Comparison of ENCODE assay signal across 21 cellular contexts in the genomic region with DNA sequence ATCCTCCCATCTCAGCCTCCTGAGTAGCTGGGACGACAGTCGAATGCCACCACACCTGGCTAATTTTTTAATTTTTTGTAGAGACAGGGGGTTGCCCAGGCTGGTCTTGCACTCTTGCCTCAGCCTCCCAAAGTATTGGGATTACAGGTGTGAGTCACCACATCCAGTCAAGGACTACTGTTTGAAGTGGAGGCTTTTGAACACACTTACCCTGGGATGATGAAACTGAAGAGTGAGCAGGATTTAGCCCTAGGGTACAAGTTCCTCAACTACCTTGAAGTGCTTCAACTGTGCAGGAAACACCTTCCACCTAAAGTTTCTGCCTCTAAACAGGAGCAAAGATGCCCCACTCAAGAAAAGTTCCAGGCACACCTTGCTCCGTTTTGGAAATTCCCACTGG. TPM values are rescaled to one million over a fixed set of nuclear protein-coding genes. Genes with fewer than 3 reads are reported as not detected.
DNase-seq lines count a peak whose midpoint lies in the region; ATAC-seq, FAIRE-seq and TF ChIP-seq lines count a peak whose summit lies in the region.
"Had no signal": no experiment of that assay in that cellular context is flagged by ENCODE, and none has a peak within 500 bp of the region (broad histone marks: within the 10 kb centered on the region; RNA-seq: fewer than 3 reads in every experiment).

No MANE protein-coding gene starts in this region.

- H3K27me3 ChIP-seq in HepG2 (ENCODE audit: control insufficient read depth in 1 of 2, insufficient read depth in 2 of 2, low read length in 2 of 2) = 0 out of 5 replicates have a peak, but pooled peaks cover 0 to 2% of the 10 kb centered on the region in 2 experiments
- no peaks in the 10 kb centered on the region for H3K27me3 ChIP-seq in right lobe of liver
- H3K27me3 ChIP-seq in mammary epithelial cell (ENCODE audit: insufficient read depth, low read length) = no peaks in the 10 kb centered on the region
- no peaks in the 10 kb centered on the region for H3K27me3 ChIP-seq in lung (ENCODE audit: control insufficient read depth, insufficient read depth)
- no peaks in the 10 kb centered on the region for H3K27me3 ChIP-seq in GM23248 (replicated peaks; ENCODE audit: insufficient read depth)

- H4K20me1 ChIP-seq in HepG2 (ENCODE audit: insufficient read depth, low read length) (no peaks in the 10 kb centered on the region), mammary epithelial cell (ENCODE audit: insufficient read depth, low read length) (no peaks in the 10 kb centered on the region), GM23248 (ENCODE audit: insufficient read depth) (no peaks in the 10 kb centered on the region)

- FAIRE-seq in HepG2 (lab: Jason Lieb, UNC) = no peak
- FAIRE-seq: A549, GM12878 had no signal

- DNase-seq in HepG2 (ENCODE audit: low spot score) = no peak
- DNase-seq in right lobe of liver = no peak
- DNase-seq in mammary epithelial cell = peak; percentile 50
- DNase-seq in lung (ENCODE audit: low spot score) = peak; percentile 54
- DNase-seq in cortex of kidney (lab: John Stamatoyannopoulos, UW) = no peak
- no peak for DNase-seq in GM23248
- no peak for DNase-seq in stimulated activated CD4-positive, alpha-beta T cell treated with anti-CD3 and anti-CD28 coated beads, Interleukin-12 subunit alpha, Interleukin-12 subunit beta, amount 100 ng/mL, for 4 hours
- DNase-seq: Caco-2; CD4-positive, alpha-beta T cell; Karpas-422; MM.1S; NCI-H1092; NCI-H2081; NCI-H510A; NCI-H748 treated with DMSO at 0.1 percent for 48 hours; NK-92 treated with Interleukin-12 subunit alpha and Interleukin-12 subunit beta, amount 100 ng/mL, for 24 hours; SHP77 treated with DMSO at 0.1 percent for 48 hours had no signal

- H3K4me2 ChIP-seq in HepG2 (ENCODE audit: low read depth, low read length) (no peak overlapping the region), mammary epithelial cell (ENCODE audit: insufficient read depth, low read depth, low read length) (no peak overlapping the region), GM23248 (ENCODE audit: unreplicated experiment) (no peak overlapping the region)
- H3K4me2 ChIP-seq: A549 had no signal

- 38% methylated on average over 3 of the region's 3 CpGs for WGBS in HepG2 (ENCODE audit: low lambda C conversion rate)
- 63% methylated on average over 3 of the region's 3 CpGs for WGBS in right lobe of liver (ENCODE audit: insufficient coverage, low coverage, low lambda C conversion rate, missing lambda C conversion rate)
- 90% methylated on average over 3 of the region's 3 CpGs for WGBS in mammary epithelial cell (ENCODE audit: low coverage, missing lambda C conversion rate)
- 76 to 93% methylated on average over 3 of the region's 3 CpGs for WGBS in lung, 2 donors
- 92 to 98% methylated on average over 3 of the region's 3 CpGs for WGBS in GM23248 (ENCODE audit: low coverage in 1 of 2, low lambda C conversion rate in 2 of 2, missing lambda C conversion rate in 2 of 2), 2 experiments

- H3K4me1 ChIP-seq in HepG2 (ENCODE audit: insufficient read depth, low read length) (peaks cover 35% of the 10 kb centered on the region), right lobe of liver (peaks cover 0 to 3% (median 0%) of the 10 kb centered on the region in 4 donors), mammary epithelial cell (ENCODE audit: insufficient read depth, low read length) (peaks cover 3% of the 10 kb centered on the region), lung (ENCODE audit: control insufficient read depth in 2 of 2, insufficient read depth in 2 of 2, low read length in 2 of 2) (peaks cover 0 to 2% of the 10 kb centered on the region in 2 donors), GM23248 (ENCODE audit: insufficient read depth) (peaks cover 10% of the 10 kb centered on the region)

- H3F3A ChIP-seq in GM23248 (ENCODE audit: insufficient read depth) = no peaks in the 10 kb centered on the region

- no peaks in the 10 kb centered on the region for H3K79me2 ChIP-seq in HepG2 (ENCODE audit: insufficient read depth, low read length)
- no peaks in the 10 kb centered on the region for H3K79me2 ChIP-seq in mammary epithelial cell (ENCODE audit: insufficient read depth, low read length)
- H3K79me2 ChIP-seq in GM23248 (ENCODE audit: insufficient read depth) = no peaks in the 10 kb centered on the region

- no peak for TF ChIP-seq RAD21 in HepG2 (CRISPR knock-in tag; IDR thresholded peaks at IDR 0.05)

- H3K36me3 ChIP-seq in HepG2 (replicated peaks in 1 of 2; ENCODE audit: control insufficient read depth in 1 of 2, insufficient read depth in 2 of 2, low read length in 2 of 2) (no peaks in the 10 kb centered on the region), right lobe of liver (no peaks in the 10 kb centered on the region), mammary epithelial cell (ENCODE audit: insufficient read depth, low read length) (no peaks in the 10 kb centered on the region), lung (ENCODE audit: control insufficient read depth in 2 of 2, insufficient read depth in 2 of 2, low read length in 2 of 2) (no peaks in the 10 kb centered on the region), GM23248 (ENCODE audit: low read depth) (no peaks in the 10 kb centered on the region)

- CTCF ChIA-PET in HepG2 (lab: Yijun Ruan, JAX; ENCODE audit: low intra/inter-chr PET ratio, low total read pairs) = no interaction called here
- CTCF ChIA-PET in mammary epithelial cell (lab: Charles Lee; ENCODE audit: low non-redundant PET) = no interaction called here

- H3K9me3 ChIP-seq in HepG2 (ENCODE audit: low read length) (no peaks in the 10 kb centered on the region), right lobe of liver (no peaks in the 10 kb centered on the region), mammary epithelial cell (replicated peaks; ENCODE audit: insufficient read depth, low read length) (no peaks in the 10 kb centered on the region), lung (ENCODE audit: control insufficient read depth in 2 of 2, insufficient read depth in 1 of 2, low read length in 1 of 2) (no peaks in the 10 kb centered on the region), GM23248 (ENCODE audit: low read depth) (no peaks in the 10 kb centered on the region)
- H3K9me3 ChIP-seq: A549, Caco-2 had no signal

- POLR2A ChIA-PET in HepG2 (lab: Yijun Ruan, JAX) = interaction anchor here (0.7 kb wide), 1 partner anchor 9 kb away, joined by 3 read pairs; no protein-coding TSS in a partner anchor

- in situ Hi-C loops in HepG2 (cut with HindIII; ENCODE audit: extremely low pct_ligation_motif_present, low pct_unique_long_range_greater_than_20kb) (no loop called here), mammary epithelial cell (cut with MboI; ENCODE audit: low sequenced_read_pairs in 2 of 2) (no loop called here), GM23248 (cut with MboI) (no loop called here)

- H3K9me2 ChIP-seq in GM23248 (ENCODE audit: insufficient read depth) = no peaks in the 10 kb centered on the region

- TF ChIP-seq POLR2A in HepG2 (IDR thresholded peaks at IDR 0.05; ENCODE audit: insufficient read depth in 1 of 2, low read depth in 2 of 2, low read length in 2 of 2) (no peak), right lobe of liver (IDR thresholded peaks at IDR 0.05) (no peak)

- TF ChIP-seq CTCF in HepG2 (CRISPR knock-in tag; IDR thresholded peaks at IDR 0.05) (no peak), right lobe of liver (IDR thresholded peaks at IDR 0.05) (no peak), mammary epithelial cell (conservative IDR thresholded peaks at IDR 0.05 in 1 of 2, IDR thresholded peaks at IDR 0.05 in 1 of 2; ENCODE audit: extremely low read depth in 1 of 2, insufficient read depth in 1 of 2, low read depth in 1 of 2, low read length in 2 of 2) (no peak), lung (IDR thresholded peaks at IDR 0.05; ENCODE audit: control extremely low read depth, extremely low read depth) (no peak)

- no peak for ATAC-seq in HepG2
- ATAC-seq in right lobe of liver = no peak
- ATAC-seq in lung (ENCODE audit: insufficient read depth, low FRiP score) = peak; percentile 28
- ATAC-seq: A549, GM12878 had no signal

- dilution Hi-C loops in mammary epithelial cell (cut with HindIII; ENCODE audit: low sequenced_read_pairs) = loop anchor here (5.0 kb wide), 1 partner anchor 83 kb away; no protein-coding TSS in a partner anchor

- no peak overlapping the region for H2AFZ ChIP-seq in HepG2 (ENCODE audit: low read length)
- no peak overlapping the region for H2AFZ ChIP-seq in mammary epithelial cell (ENCODE audit: low read depth, low read length)
- H2AFZ ChIP-seq in GM23248 = no peak overlapping the region

- intact Hi-C loops in HepG2 (cut with micrococcal nuclease; ENCODE audit: unreplicated experiment) (no loop called here), right lobe of liver (cut with DNase I) (no loop called here), mammary epithelial cell (cut with micrococcal nuclease) (no loop called here)

- H3K9ac ChIP-seq in HepG2 (ENCODE audit: insufficient read depth, low read depth, low read length) = no peak overlapping the region
- H3K9ac ChIP-seq in mammary epithelial cell (ENCODE audit: insufficient read depth, low read length) = no peak overlapping the region
- no peak overlapping the region for H3K9ac ChIP-seq in GM23248

- BruUV-seq in HepG2 (replicated peaks; lab: Mats Ljungman, UMichigan) = no TSS peak
- no TSS peak for BruUV-seq in mammary epithelial cell (replicated peaks; lab: Mats Ljungman, UMichigan)

- no peak for TF ChIP-seq EP300 in HepG2 (IDR thresholded peaks at IDR 0.05; ENCODE audit: low read depth in 2 of 2, low read length in 2 of 2)
- no peak for TF ChIP-seq EP300 in HepG2 (CRISPR knock-in tag; IDR thresholded peaks at IDR 0.05; ENCODE audit: borderline replicate concordance)

- no peak overlapping the region for H3K4me3 ChIP-seq in HepG2 (replicated peaks in 1 of 3; ENCODE audit: insufficient read depth in 1 of 3, low read depth in 2 of 3, low read length in 3 of 3)
- H3K4me3 ChIP-seq in right lobe of liver = no peak overlapping the region
- no peak overlapping the region for H3K4me3 ChIP-seq in mammary epithelial cell (replicated peaks in 1 of 3; ENCODE audit: insufficient read depth in 1 of 3, low read depth in 2 of 3, low read length in 3 of 3)
- no peak overlapping the region for H3K4me3 ChIP-seq in lung
- H3K4me3 ChIP-seq in GM23248 = no peak overlapping the region
- H3K4me3 ChIP-seq: A549, GM12878 had no signal

- no peak overlapping the region for H3K27ac ChIP-seq in HepG2 (ENCODE audit: extremely low read length, insufficient read depth, low read length)
- H3K27ac ChIP-seq in right lobe of liver = no peak overlapping the region
- H3K27ac ChIP-seq in mammary epithelial cell (ENCODE audit: insufficient read depth, low read depth, low read length) = no peak overlapping the region
- H3K27ac ChIP-seq in lung (ENCODE audit: low read depth in 1 of 2, low read length in 1 of 2) = no peak overlapping the region
- H3K27ac ChIP-seq in GM23248 = no peak overlapping the region
- H3K27ac ChIP-seq: HL-60 had no signal

RNA-seq across cellular contexts. Expression of gene PARD6B, which starts 15.7 kb away (rescaled TPM):
- total RNA-seq in HepG2 (2016; rRNA removed; fragmentation: Illumina TruSeq; extraction: Trizol) = 22.2 and 26.6 TPM in 2 replicates
- 1.9 TPM in 2 replicates for total RNA-seq in HepG2 (2016; cell fraction: cytosol; rRNA removed; fragmentation: Illumina TruSeq; extraction: Trizol; ENCODE audit: low read depth)
- 21.4 and 26.1 TPM in 2 replicates for total RNA-seq in HepG2 (2016; cell fraction: insoluble cytoplasmic fraction; rRNA removed; fragmentation: Illumina TruSeq; extraction: Trizol)
- 10.5 and 11.8 TPM in 2 replicates for total RNA-seq in HepG2 (2016; cell fraction: membrane; rRNA removed; fragmentation: Illumina TruSeq; extraction: Trizol)
- 12.5 and 14.9 TPM in 2 replicates for total RNA-seq in HepG2 (2016; cell fraction: nucleus; rRNA removed; fragmentation: Illumina TruSeq; extraction: Trizol)
- 6.0 and 6.9 TPM in 2 replicates for polyA plus RNA-seq in HepG2 (2011; rRNA removed)
- 2.8 and 4.1 TPM in 2 replicates for polyA plus RNA-seq in HepG2 (2011; cell fraction: cytosol; rRNA removed)
- 2.6 and 3.1 TPM in 2 replicates for polyA plus RNA-seq in HepG2 (2011; cell fraction: nucleus; rRNA removed)
- polyA plus RNA-seq in HepG2 (2012) = 4.6 and 4.9 TPM in 2 replicates
- polyA plus RNA-seq in HepG2 (2016; cell fraction: cytosol; fragmentation: Illumina TruSeq; extraction: Trizol; ENCODE audit: low read depth) = 0.35 and 0.57 TPM in 2 replicates
- 8.8 and 9.1 TPM in 2 replicates for polyA plus RNA-seq in HepG2 (2016; cell fraction: insoluble cytoplasmic fraction; fragmentation: Illumina TruSeq; extraction: Trizol; ENCODE audit: low read depth)
- polyA plus RNA-seq in HepG2 (2016; cell fraction: membrane; fragmentation: Illumina TruSeq; extraction: Trizol; ENCODE audit: low read depth) = 2.6 and 2.7 TPM in 2 replicates
- 13.0 and 13.3 TPM in 2 replicates for polyA plus RNA-seq in HepG2 (2016; cell fraction: nucleus; fragmentation: Illumina TruSeq; extraction: Trizol; ENCODE audit: insufficient read depth, low read depth)
- 3.1 and 8.3 TPM in 2 replicates for polyA minus RNA-seq in HepG2 (2011; rRNA and poly(A)+ RNA removed; ENCODE audit: low replicate concordance)
- polyA minus RNA-seq in HepG2 (2011; cell fraction: cytosol; rRNA and poly(A)+ RNA removed) = 22.0 and 24.4 TPM in 2 replicates
- 10.6 and 14.4 TPM in 2 replicates for polyA minus RNA-seq in HepG2 (2011; cell fraction: nucleus; rRNA and poly(A)+ RNA removed)
- total RNA-seq in right lobe of liver = 10 to 100 TPM in 2 of 6 experiments, 1 to 10 TPM in 4; 6.6 to 11.1 (median 8.5) TPM
- total RNA-seq in mammary epithelial cell = 1 to 10 TPM; 5.6 to 7.7 TPM
- polyA plus RNA-seq in mammary epithelial cell = 1.5 TPM
- 4.8 TPM for polyA minus RNA-seq in mammary epithelial cell
- total RNA-seq in lung = 10 to 100 TPM; 38.1 to 41.8 TPM
- polyA plus RNA-seq in lung = 10 to 100 TPM in 1 of 2 donors, 1 to 10 TPM in 1; 2.0 to 13.4 TPM
- not detected in 2 replicates for total RNA-seq in GM23248 (2014; rRNA removed; shearing (Covaris generic))
- polyA plus RNA-seq in GM23248 (2016; fragmentation: Nextera tagmentation; extraction: Ambion mirVana) = 0.16 and 0.34 TPM in 2 replicates

RNA-seq across cellular contexts. Expression of gene RIPOR3, which starts 24.4 kb away (rescaled TPM):
- not detected in 2 replicates for total RNA-seq in HepG2 (2016; rRNA removed; fragmentation: Illumina TruSeq; extraction: Trizol)
- not detected in 2 replicates for total RNA-seq in HepG2 (2016; cell fraction: cytosol; rRNA removed; fragmentation: Illumina TruSeq; extraction: Trizol; ENCODE audit: low read depth)
- total RNA-seq in HepG2 (2016; cell fraction: insoluble cytoplasmic fraction; rRNA removed; fragmentation: Illumina TruSeq; extraction: Trizol) = not detected in 2 replicates
- not detected in 2 replicates for total RNA-seq in HepG2 (2016; cell fraction: membrane; rRNA removed; fragmentation: Illumina TruSeq; extraction: Trizol)
- total RNA-seq in HepG2 (2016; cell fraction: nucleus; rRNA removed; fragmentation: Illumina TruSeq; extraction: Trizol) = not detected in 2 replicates
- polyA plus RNA-seq in HepG2 (2011; rRNA removed) = 0.18 and 0.26 TPM in 2 replicates
- 0.05 TPM in 2 replicates for polyA plus RNA-seq in HepG2 (2011; cell fraction: cytosol; rRNA removed)
- polyA plus RNA-seq in HepG2 (2011; cell fraction: nucleus; rRNA removed) = 1.9 and 2.1 TPM in 2 replicates
- 0.11 and 0.36 TPM in 2 replicates for polyA plus RNA-seq in HepG2 (2012)
- polyA plus RNA-seq in HepG2 (2016; cell fraction: cytosol; fragmentation: Illumina TruSeq; extraction: Trizol; ENCODE audit: low read depth) = not detected in 2 replicates
- not detected in 2 replicates for polyA plus RNA-seq in HepG2 (2016; cell fraction: insoluble cytoplasmic fraction; fragmentation: Illumina TruSeq; extraction: Trizol; ENCODE audit: low read depth)
- polyA plus RNA-seq in HepG2 (2016; cell fraction: membrane; fragmentation: Illumina TruSeq; extraction: Trizol; ENCODE audit: low read depth) = not detected in 2 replicates
- polyA plus RNA-seq in HepG2 (2016; cell fraction: nucleus; fragmentation: Illumina TruSeq; extraction: Trizol; ENCODE audit: insufficient read depth, low read depth) = 0.13 TPM in 1 of 2 replicates, not detected in the other
- 0.42 TPM in 1 of 2 replicates, not detected in the other for polyA minus RNA-seq in HepG2 (2011; rRNA and poly(A)+ RNA removed; ENCODE audit: low replicate concordance)
- not detected in 2 replicates for polyA minus RNA-seq in HepG2 (2011; cell fraction: cytosol; rRNA and poly(A)+ RNA removed)
- polyA minus RNA-seq in HepG2 (2011; cell fraction: nucleus; rRNA and poly(A)+ RNA removed) = 0.37 and 0.52 TPM in 2 replicates
- 10 to 100 TPM in 2 of 6 experiments, 1 to 10 TPM in 4; 4.8 to 13.8 (median 8.9) TPM for total RNA-seq in right lobe of liver
- total RNA-seq in mammary epithelial cell = under 1 TPM in 1 of 2 donors, not detected in 1; under 0.01 TPM
- not detected for polyA plus RNA-seq in mammary epithelial cell
- polyA minus RNA-seq in mammary epithelial cell = not detected
- total RNA-seq in lung = 1 to 10 TPM; 4.3 to 7.9 TPM
- 1 to 10 TPM; 7.4 to 9.9 TPM for polyA plus RNA-seq in lung
- 0.76 TPM in 1 of 2 replicates, not detected in the other for total RNA-seq in GM23248 (2014; rRNA removed; shearing (Covaris generic))
- polyA plus RNA-seq in GM23248 (2016; fragmentation: Nextera tagmentation; extraction: Ambion mirVana) = 0.49 TPM in 2 replicates
- total RNA-seq: CD4-positive, alpha-beta T cell; GM12878; HT1080 had no signal

Comparison
In these comparisons a context has a peak if more than half of its experiments do, and no peak if none do; other contexts are left out.
1. DNase-seq: peak in mammary epithelial cell (single experiment) and lung (single experiment); none in HepG2 (single experiment), right lobe of liver (0 of 3), cortex of kidney (single experiment), GM23248 (single experiment) and stimulated activated CD4-positive, alpha-beta T cell treated with anti-CD3 and anti-CD28 coated beads, Interleukin-12 subunit alpha, Interleukin-12 subunit beta, amount 100 ng/mL, for 4 hours (single experiment).